ENCODE assay signal across 9 cellular contexts in genomic region chr9:136403538-136403914, GRCh38. TPM values are rescaled to one million over a fixed set of nuclear protein-coding genes. Genes with fewer than 3 reads are reported as not detected.
DNase-seq lines count a peak whose midpoint lies in the region; ATAC-seq lines count a peak whose summit lies in the region.
"Had no signal": no experiment of that assay in that cellular context is flagged by ENCODE, and none has a peak within 500 bp of the region (broad histone marks: within the 10 kb centered on the region; RNA-seq: fewer than 3 reads in every experiment).

No MANE protein-coding gene starts in this region.

- ATAC-seq in naive thymus-derived CD8-positive, alpha-beta T cell = peak; percentile 85 to 91
- ATAC-seq in stimulated activated naive CD8-positive, alpha-beta T cell treated with anti-CD3 and anti-CD28 coated beads, Interleukin-15, amount 100 ng/mL, for 72 hours = peak; percentile 87
- ATAC-seq in GM18498 (IDR thresholded peaks at IDR 0.05; ENCODE audit: unreplicated experiment) = no peak
- ATAC-seq: left lung had no signal

- peaks cover 29 to 75% (median 55%) of the 10 kb centered on the region in 4 donors for H3K4me1 Mint-ChIP-seq in naive thymus-derived CD8-positive, alpha-beta T cell
- peaks cover 86% of the 10 kb centered on the region for H3K4me1 Mint-ChIP-seq in stimulated activated naive CD8-positive, alpha-beta T cell treated with anti-CD3 and anti-CD28 coated beads, Interleukin-15, amount 100 ng/mL, for 72 hours

- H3K27me3 Mint-ChIP-seq in naive thymus-derived CD8-positive, alpha-beta T cell = no peaks in the 10 kb centered on the region
- no peaks in the 10 kb centered on the region for H3K27me3 Mint-ChIP-seq in stimulated activated naive CD8-positive, alpha-beta T cell treated with anti-CD3 and anti-CD28 coated beads, Interleukin-15, amount 100 ng/mL, for 72 hours

- H3K9me3 Mint-ChIP-seq in naive thymus-derived CD8-positive, alpha-beta T cell = no peaks in the 10 kb centered on the region
- H3K9me3 Mint-ChIP-seq in stimulated activated naive CD8-positive, alpha-beta T cell treated with anti-CD3 and anti-CD28 coated beads, Interleukin-15, amount 100 ng/mL, for 72 hours = no peaks in the 10 kb centered on the region

- peak; percentile 82 for DNase-seq in activated naive CD4-positive, alpha-beta T cell treated with Interleukin-2 at 50 U/mL for 16 hours
- DNase-seq in activated naive CD4-positive, alpha-beta T cell (lab: John Stamatoyannopoulos, UW) = no peak
- DNase-seq in activated CD8-positive, alpha-beta memory T cell treated with anti-CD3 and anti-CD28 coated beads for 24 hours = peak; percentile 84
- DNase-seq in naive thymus-derived CD8-positive, alpha-beta T cell = peak; percentile 40 to 81 (median 68)
- peak; percentile 79 to 87 for DNase-seq in stimulated activated naive CD8-positive, alpha-beta T cell treated with anti-CD3 and anti-CD28 coated beads, Interleukin-15, amount 100 ng/mL, for 72 hours
- DNase-seq in AG08396 (ENCODE audit: low spot score) (no peak), medulla oblongata (ENCODE audit: extremely low spot score) (no peak)

- POLR2A ChIA-PET in naive thymus-derived CD8-positive, alpha-beta T cell (lab: Charles Lee) = interaction anchor here (1.1 to 5.7 kb wide), 3 partner anchors 10 to 40 kb away, joined by 3 to 34 read pairs (median 4); partner anchors contain the start of gene DNLZ

- H3K27ac Mint-ChIP-seq in naive thymus-derived CD8-positive, alpha-beta T cell = peak overlapping the region in 9 of 10 donors; percentile 74 to 96 (median 88)
- peak overlapping the region; percentile 54 to 91 for H3K27ac Mint-ChIP-seq in stimulated activated naive CD8-positive, alpha-beta T cell treated with anti-CD3 and anti-CD28 coated beads, Interleukin-15, amount 100 ng/mL, for 72 hours

- peaks cover 0 to 34% (median 5%) of the 10 kb centered on the region in 3 donors for H3K36me3 Mint-ChIP-seq in naive thymus-derived CD8-positive, alpha-beta T cell

- H3K4me3 Mint-ChIP-seq in naive thymus-derived CD8-positive, alpha-beta T cell = peak overlapping the region; percentile 24 to 77 (median 70)
- H3K4me3 Mint-ChIP-seq in stimulated activated naive CD8-positive, alpha-beta T cell treated with anti-CD3 and anti-CD28 coated beads, Interleukin-15, amount 100 ng/mL, for 72 hours = peak overlapping the region; percentile 71 to 75

RNA-seq across cellular contexts. Expression of gene SNAPC4, which starts 3.6 kb away (rescaled TPM):
- 10 to 100 TPM; 13.7 to 15.6 TPM for total RNA-seq in naive thymus-derived CD8-positive, alpha-beta T cell
- 1 to 10 TPM in 2 of 3 donors, under 1 TPM in 1; 0.90 to 2.0 (median 1.3) TPM for polyA plus RNA-seq in naive thymus-derived CD8-positive, alpha-beta T cell

RNA-seq across cellular contexts. Expression of gene ENTR1, which starts 6.9 kb away (rescaled TPM):
- 10 to 100 TPM; 88.1 to 96.0 TPM for total RNA-seq in naive thymus-derived CD8-positive, alpha-beta T cell
- polyA plus RNA-seq in naive thymus-derived CD8-positive, alpha-beta T cell = 10 to 100 TPM in 2 of 3 donors, 1 to 10 TPM in 1; 9.7 to 16.8 (median 11.4) TPM

RNA-seq across cellular contexts. Expression of gene PMPCA, which starts 6.9 kb away (rescaled TPM):
- 10 to 100 TPM; 67.8 to 73.2 TPM for total RNA-seq in naive thymus-derived CD8-positive, alpha-beta T cell
- polyA plus RNA-seq in naive thymus-derived CD8-positive, alpha-beta T cell = 10 to 100 TPM; 37.0 to 47.0 (median 42.1) TPM

RNA-seq across cellular contexts. Expression of gene CARD9, which starts 30.1 kb away (rescaled TPM):
- under 1 TPM; 0.70 to 0.85 TPM for total RNA-seq in naive thymus-derived CD8-positive, alpha-beta T cell
- polyA plus RNA-seq in naive thymus-derived CD8-positive, alpha-beta T cell = under 1 TPM; 0.08 to 0.21 (median 0.12) TPM

RNA-seq across cellular contexts. Expression of gene INPP5E, which starts 36.1 kb away (rescaled TPM):
- 10 to 100 TPM; 26.4 to 27.3 TPM for total RNA-seq in naive thymus-derived CD8-positive, alpha-beta T cell
- 1 to 10 TPM in 2 of 3 donors, under 1 TPM in 1; 0.90 to 4.4 (median 2.1) TPM for polyA plus RNA-seq in naive thymus-derived CD8-positive, alpha-beta T cell

Comparison
In these comparisons a context has a peak if more than half of its experiments do, and no peak if none do; other contexts are left out.
1. DNase-seq: peak in activated naive CD4-positive, alpha-beta T cell treated with Interleukin-2 at 50 U/mL for 16 hours (single experiment), activated CD8-positive, alpha-beta memory T cell treated with anti-CD3 and anti-CD28 coated beads for 24 hours (single experiment), naive thymus-derived CD8-positive, alpha-beta T cell (10 of 10) and stimulated activated naive CD8-positive, alpha-beta T cell treated with anti-CD3 and anti-CD28 coated beads, Interleukin-15, amount 100 ng/mL, for 72 hours (2 of 2); none in activated naive CD4-positive, alpha-beta T cell (0 of 4), AG08396 (single experiment) and medulla oblongata (single experiment).